ENCODE assay signal across 32 cellular contexts in the genomic region with DNA sequence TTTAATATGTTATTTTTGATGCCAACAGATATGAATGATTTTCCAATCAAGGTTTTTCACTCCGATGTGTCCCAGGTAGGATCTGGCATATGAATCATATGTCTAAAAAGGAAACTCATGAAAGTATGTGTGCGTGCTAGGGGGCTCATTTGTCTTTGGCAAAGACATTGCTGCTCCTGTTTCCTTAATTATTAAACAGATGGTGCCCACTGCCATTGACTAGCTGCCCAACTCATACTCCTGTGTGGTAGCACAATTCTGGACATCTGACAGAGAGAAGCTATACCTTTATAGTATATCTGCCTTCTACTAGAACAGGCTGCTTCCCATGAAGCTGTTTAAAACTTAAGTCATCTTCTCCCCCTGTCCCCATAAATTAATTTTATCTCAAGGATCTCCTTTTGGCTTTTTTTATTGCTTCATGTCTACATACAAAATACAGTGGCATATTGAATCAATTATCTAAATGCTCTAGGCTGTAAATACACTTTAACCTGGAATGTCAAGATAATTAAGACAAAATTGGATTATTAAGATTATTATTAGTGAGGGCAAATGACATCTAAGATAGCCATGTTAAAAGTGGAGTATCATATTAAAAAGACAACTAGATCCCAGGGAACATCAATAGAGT. TPM values are rescaled to one million over a fixed set of nuclear protein-coding genes. Genes with fewer than 3 reads are reported as not detected.
DNase-seq lines count a peak whose midpoint lies in the region; ATAC-seq and TF ChIP-seq lines count a peak whose summit lies in the region.
"Had no signal": no experiment of that assay in that cellular context is flagged by ENCODE, and none has a peak within 500 bp of the region (broad histone marks: within the 10 kb centered on the region; RNA-seq: fewer than 3 reads in every experiment).

No MANE protein-coding gene starts in this region.

- H3K79me2 ChIP-seq in mammary epithelial cell (ENCODE audit: insufficient read depth, low read length): no peaks in the 10 kb centered on the region

- H3K9me3 ChIP-seq in heart left ventricle (no peaks in the 10 kb centered on the region), endocrine pancreas (ENCODE audit: control insufficient read depth, low read length) (no peaks in the 10 kb centered on the region), tibial artery (no peaks in the 10 kb centered on the region), mammary epithelial cell (replicated peaks; ENCODE audit: insufficient read depth, low read length) (no peaks in the 10 kb centered on the region)
- H3K9me3 ChIP-seq: adrenal gland, Caco-2, left lung, prostate gland, upper lobe of right lung had no signal

- no peak for TF ChIP-seq POLR2A in heart left ventricle (IDR thresholded peaks at IDR 0.05)

- no peak overlapping the region for H3K4me2 ChIP-seq in mammary epithelial cell (ENCODE audit: insufficient read depth, low read depth, low read length)

- H3K4me1 ChIP-seq in heart left ventricle (peaks cover 0 to 25% (median 5%) of the 10 kb centered on the region in 12 donors), endocrine pancreas (ENCODE audit: control insufficient read depth, insufficient read depth, low read length) (peaks cover 13% of the 10 kb centered on the region), tibial artery (peaks cover 0 to 7% (median 2%) of the 10 kb centered on the region in 4 donors), mammary epithelial cell (ENCODE audit: insufficient read depth, low read length) (peaks cover 13% of the 10 kb centered on the region)
- H3K4me1 ChIP-seq: prostate gland had no signal

- dilution Hi-C loops in mammary epithelial cell (cut with HindIII; ENCODE audit: low sequenced_read_pairs): no loop called here

- CTCF ChIA-PET in mammary epithelial cell (lab: Charles Lee; ENCODE audit: low non-redundant PET): no interaction called here

- TF ChIP-seq CTCF in heart left ventricle (IDR thresholded peaks at IDR 0.05) (no peak), tibial artery (IDR thresholded peaks at IDR 0.05) (no peak), mammary epithelial cell (conservative IDR thresholded peaks at IDR 0.05 in 1 of 2, IDR thresholded peaks at IDR 0.05 in 1 of 2; ENCODE audit: extremely low read depth in 1 of 2, insufficient read depth in 1 of 2, low read depth in 1 of 2, low read length in 2 of 2) (no peak)

- H2AFZ ChIP-seq in mammary epithelial cell (ENCODE audit: low read depth, low read length): no peak overlapping the region

- 41 to 53% (median 47%) methylated on average over 2 of the region's 2 CpGs for WGBS in heart left ventricle, 4 donors
- WGBS in mammary epithelial cell (ENCODE audit: low coverage, missing lambda C conversion rate): 57% methylated on average over 2 of the region's 2 CpGs

- no TSS peak for BruUV-seq in mammary epithelial cell (replicated peaks; lab: Mats Ljungman, UMichigan)

- H3K36me3 ChIP-seq in heart left ventricle: no peaks in the 10 kb centered on the region
- H3K36me3 ChIP-seq in endocrine pancreas (ENCODE audit: control insufficient read depth, insufficient read depth, low read length): no peaks in the 10 kb centered on the region
- no peaks in the 10 kb centered on the region for H3K36me3 ChIP-seq in tibial artery
- H3K36me3 ChIP-seq in mammary epithelial cell (ENCODE audit: insufficient read depth, low read length): no peaks in the 10 kb centered on the region
- H3K36me3 ChIP-seq: adrenal gland, brain microvascular endothelial cell, left lung, prostate gland, upper lobe of right lung had no signal

- H4K20me1 ChIP-seq in mammary epithelial cell (ENCODE audit: insufficient read depth, low read length): no peaks in the 10 kb centered on the region

- intact Hi-C loops in heart left ventricle (cut with DNase I): loop anchor here in 8 of 10 donors (5.0 to 10.0 kb wide), 15 partner anchors 40 to 625 kb away; no protein-coding TSS in a partner anchor
- intact Hi-C loops in cardiac septum (cut with DNase I): loop anchor here (5.0 to 10.0 kb wide), 4 partner anchors 90 to 612 kb away; no protein-coding TSS in a partner anchor
- intact Hi-C loops in tibial artery (cut with DNase I; ENCODE audit: low total_unique reads): loop anchor here (10.0 kb wide), 1 partner anchor 592 kb away; no protein-coding TSS in a partner anchor
- intact Hi-C loops in mammary epithelial cell (cut with micrococcal nuclease): no loop called here

- H3K27ac ChIP-seq in heart left ventricle (peak overlapping the region; percentile 88 to 98 (median 96)), tibial artery (peak overlapping the region; percentile 90 to 91), mammary epithelial cell (ENCODE audit: insufficient read depth, low read depth, low read length) (no peak overlapping the region)
- H3K27ac ChIP-seq: 22Rv1, brain microvascular endothelial cell, C4-2B, epithelial cell of prostate had no signal

- H3K27me3 ChIP-seq in heart left ventricle (peaks cover 0 to 16% (median 0%) of the 10 kb centered on the region in 9 donors), endocrine pancreas (ENCODE audit: control insufficient read depth, insufficient read depth, low read length) (no peaks in the 10 kb centered on the region), tibial artery (no peaks in the 10 kb centered on the region), mammary epithelial cell (ENCODE audit: insufficient read depth, low read length) (peaks cover 30% of the 10 kb centered on the region)
- H3K27me3 ChIP-seq: brain microvascular endothelial cell had no signal

- H3K4me3 ChIP-seq in heart left ventricle (peak overlapping the region in 6 of 12 donors; percentile 62 to 81 (median 73)), endocrine pancreas (ENCODE audit: control insufficient read depth, insufficient read depth, low read length) (peak overlapping the region; percentile 81), tibial artery (no peak overlapping the region), mammary epithelial cell (replicated peaks in 1 of 3; ENCODE audit: insufficient read depth in 1 of 3, low read depth in 2 of 3, low read length in 3 of 3) (no peak overlapping the region)

- DNase-seq in heart left ventricle: no peak
- DNase-seq in cardiac septum (ENCODE audit: low spot score): no peak
- DNase-seq in tibial artery: no peak
- no peak for DNase-seq in mammary epithelial cell
- DNase-seq: activated CD4-positive, alpha-beta memory T cell treated with anti-CD3 and anti-CD28 coated beads, Interleukin-2, amount 10 ng/mL, durations not matched to agents 7 days and 5 days; activated CD4-positive, alpha-beta T cell treated with anti-CD3 and anti-CD28 coated beads for 1 hour; activated CD8-positive, alpha-beta memory T cell treated with anti-CD3 and anti-CD28 coated beads, Interleukin-2, amount 50 U/mL, for 4 hours; activated naive CD4-positive, alpha-beta T cell treated with anti-CD3 and anti-CD28 coated beads for 36 hours; adrenal gland; brain microvascular endothelial cell; Caco-2; DMS79 treated with DMSO at 0.1 percent for 48 hours; effector CD4-positive, alpha-beta T cell; islet precursor cell; KBM-7; left lung; NCI-H1105; NCI-H187; NCI-H2171; NCI-H510A treated with DMSO at 0.1 percent for 48 hours; stimulated activated CD4-positive, alpha-beta T cell treated with anti-CD3 and anti-CD28 coated beads, Interleukin-15, amount 100 ng/mL, for 24 hours; T-helper 2 cell; upper lobe of right lung had no signal

- H3K9ac ChIP-seq in endocrine pancreas (ENCODE audit: control insufficient read depth, insufficient read depth, low read length) (no peak overlapping the region), mammary epithelial cell (ENCODE audit: insufficient read depth, low read length) (no peak overlapping the region)

- in situ Hi-C loops in mammary epithelial cell (cut with MboI; ENCODE audit: low sequenced_read_pairs in 2 of 2): no loop called here

- ATAC-seq in heart left ventricle: no peak
- no peak for ATAC-seq in GM19452 (IDR thresholded peaks at IDR 0.05; ENCODE audit: unreplicated experiment)
- no peak for ATAC-seq in HG02852 (IDR thresholded peaks at IDR 0.05; ENCODE audit: unreplicated experiment)
- ATAC-seq: left lung; stimulated activated effector memory CD8-positive, alpha-beta T cell treated with anti-CD3 and anti-CD28 coated beads, Interleukin-12 subunit alpha, Interleukin-12 subunit beta, amount 100 ng/mL, for 72 hours; upper lobe of right lung had no signal

TF ChIP-seq in PFSK-1, 5 proteins besides CTCF, POLR2A, EP300 and RAD21 (continues in another document):
- no peak for TF ChIP-seq SIN3A (IDR thresholded peaks at IDR 0.05; ENCODE audit: borderline replicate concordance, insufficient read depth, low read length)
- TF ChIP-seq, protein P1, sequence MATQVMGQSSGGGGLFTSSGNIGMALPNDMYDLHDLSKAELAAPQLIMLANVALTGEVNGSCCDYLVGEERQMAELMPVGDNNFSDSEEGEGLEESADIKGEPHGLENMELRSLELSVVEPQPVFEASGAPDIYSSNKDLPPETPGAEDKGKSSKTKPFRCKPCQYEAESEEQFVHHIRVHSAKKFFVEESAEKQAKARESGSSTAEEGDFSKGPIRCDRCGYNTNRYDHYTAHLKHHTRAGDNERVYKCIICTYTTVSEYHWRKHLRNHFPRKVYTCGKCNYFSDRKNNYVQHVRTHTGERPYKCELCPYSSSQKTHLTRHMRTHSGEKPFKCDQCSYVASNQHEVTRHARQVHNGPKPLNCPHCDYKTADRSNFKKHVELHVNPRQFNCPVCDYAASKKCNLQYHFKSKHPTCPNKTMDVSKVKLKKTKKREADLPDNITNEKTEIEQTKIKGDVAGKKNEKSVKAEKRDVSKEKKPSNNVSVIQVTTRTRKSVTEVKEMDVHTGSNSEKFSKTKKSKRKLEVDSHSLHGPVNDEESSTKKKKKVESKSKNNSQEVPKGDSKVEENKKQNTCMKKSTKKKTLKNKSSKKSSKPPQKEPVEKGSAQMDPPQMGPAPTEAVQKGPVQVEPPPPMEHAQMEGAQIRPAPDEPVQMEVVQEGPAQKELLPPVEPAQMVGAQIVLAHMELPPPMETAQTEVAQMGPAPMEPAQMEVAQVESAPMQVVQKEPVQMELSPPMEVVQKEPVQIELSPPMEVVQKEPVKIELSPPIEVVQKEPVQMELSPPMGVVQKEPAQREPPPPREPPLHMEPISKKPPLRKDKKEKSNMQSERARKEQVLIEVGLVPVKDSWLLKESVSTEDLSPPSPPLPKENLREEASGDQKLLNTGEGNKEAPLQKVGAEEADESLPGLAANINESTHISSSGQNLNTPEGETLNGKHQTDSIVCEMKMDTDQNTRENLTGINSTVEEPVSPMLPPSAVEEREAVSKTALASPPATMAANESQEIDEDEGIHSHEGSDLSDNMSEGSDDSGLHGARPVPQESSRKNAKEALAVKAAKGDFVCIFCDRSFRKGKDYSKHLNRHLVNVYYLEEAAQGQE (IDR thresholded peaks at IDR 0.05; ENCODE audit: insufficient read depth in 1 of 2, low read depth in 2 of 2, low read length in 2 of 2): no peak
- TF ChIP-seq TAF1 (IDR thresholded peaks at IDR 0.05; ENCODE audit: borderline replicate concordance, insufficient read depth, low read length): no peak
- TF ChIP-seq POLR2AphosphoS5 (IDR thresholded peaks at IDR 0.05; ENCODE audit: low read depth, low read length): 0 out of 2 replicates have a peak, but pooled peaks have one; percentile 31

RNA-seq across cellular contexts. Expression of gene PDE3A, which starts 1.4 kb away (rescaled TPM):
- total RNA-seq in heart left ventricle (100 to 1,000 TPM; 129 to 295 (median 214) TPM), cardiac septum (132 TPM), mammary epithelial cell (under 1 TPM in 1 of 2 donors, not detected in 1; under 0.01 TPM)
- polyA plus RNA-seq in heart left ventricle (10 to 100 TPM; 44.5 to 46.7 TPM), mammary epithelial cell (not detected)
- polyA plus RNA-seq in PFSK-1 (2012; ENCODE audit: insufficient read length, low read depth): 15.2 TPM
- 0.05 TPM for polyA minus RNA-seq in mammary epithelial cell
- total RNA-seq: activated CD4-positive, alpha-beta memory T cell treated with anti-CD3 and anti-CD28 coated beads, Interleukin-2, amount 10 ng/mL, durations not matched to agents 7 days and 5 days; activated naive CD4-positive, alpha-beta T cell treated with anti-CD3 and anti-CD28 coated beads for 36 hours had no signal

Comparison
In these comparisons a context has a peak if more than half of its experiments do, and no peak if none do; other contexts are left out.
1. RNA of gene PDE3A, which starts 1.4 kb away (total RNA-seq): 129 to 295 TPM in heart left ventricle and 132 TPM in cardiac septum (single experiment); under 0.01 TPM in mammary epithelial cell; every median in the first group is over 100 times any median in the second.